In the genomic region with DNA sequence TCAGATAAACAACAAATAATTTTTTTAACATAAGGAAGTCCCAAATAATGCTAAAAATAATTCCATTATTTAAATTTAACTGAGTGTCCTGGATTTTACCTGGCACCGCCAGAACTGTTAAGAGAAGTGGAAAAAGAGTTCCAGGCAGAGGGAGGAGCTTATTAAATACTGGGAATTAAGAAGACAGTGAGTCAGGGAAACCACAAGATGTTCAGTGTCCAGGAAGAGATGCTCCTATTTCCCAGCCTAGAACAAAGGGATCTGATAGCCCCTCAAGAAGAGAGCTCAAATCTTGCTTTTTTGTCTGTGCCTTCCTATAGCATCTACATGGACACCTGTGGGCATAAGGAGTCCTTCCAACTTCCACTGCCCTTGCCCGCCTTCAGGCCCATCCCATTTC, we compare ENCODE assay signal across 13 cellular contexts.
"Had no signal": no experiment of that assay in that cellular context is flagged by ENCODE, and none has a peak within 500 bp of the region (broad histone marks: within the 10 kb centered on the region; RNA-seq: fewer than 3 reads in every experiment).

No MANE protein-coding gene starts in this region.

- H3K27ac ChIP-seq: coronary artery, ovary, thyroid gland had no signal

- H3K36me3 ChIP-seq: ovary, thyroid gland had no signal

- DNase-seq: activated CD4-positive, alpha-beta T cell treated with anti-CD3 and anti-CD28 coated beads, Interleukin-2, amount 10 ng/mL, durations not matched to agents 24 days and 14 days; activated CD8-positive, alpha-beta T cell treated with anti-CD3 and anti-CD28 coated beads for 36 hours; activated naive CD4-positive, alpha-beta T cell treated with Interleukin-2 at 50 U/mL for 16 hours; activated naive CD8-positive, alpha-beta T cell treated with anti-CD3 and anti-CD28 coated beads, Interleukin-2, amount 10 ng/mL, durations not matched to agents 7 days and 5 days; activated T-cell treated with anti-CD3 and anti-CD28 coated beads, Interleukin-2, amount 50 U/mL, for 1 hour; head of caudate nucleus; mesenchymal stem cell; naive thymus-derived CD8-positive, alpha-beta T cell; ovary; stimulated activated naive B cell treated with anti-CD40 and anti-IgM and Interleukin-4, amounts not matched to agents 10 μg/mL and 1 μg/mL and 100 μg/mL, for 72 hours; T1000; thyroid gland had no signal

- H3K4me3 ChIP-seq: coronary artery, ovary, thyroid gland had no signal

- H3K27me3 ChIP-seq: ovary, thyroid gland had no signal

- H3K9me3 ChIP-seq: ovary, thyroid gland had no signal

- ATAC-seq: activated CD8-positive, alpha-beta T cell treated with anti-CD3 and anti-CD28 coated beads for 36 hours; naive thymus-derived CD8-positive, alpha-beta T cell; stimulated activated naive B cell treated with anti-CD40 and anti-IgM and Interleukin-4, amounts not matched to agents 10 μg/mL and 1 μg/mL and 100 μg/mL, for 72 hours had no signal
